In the genomic region with DNA sequence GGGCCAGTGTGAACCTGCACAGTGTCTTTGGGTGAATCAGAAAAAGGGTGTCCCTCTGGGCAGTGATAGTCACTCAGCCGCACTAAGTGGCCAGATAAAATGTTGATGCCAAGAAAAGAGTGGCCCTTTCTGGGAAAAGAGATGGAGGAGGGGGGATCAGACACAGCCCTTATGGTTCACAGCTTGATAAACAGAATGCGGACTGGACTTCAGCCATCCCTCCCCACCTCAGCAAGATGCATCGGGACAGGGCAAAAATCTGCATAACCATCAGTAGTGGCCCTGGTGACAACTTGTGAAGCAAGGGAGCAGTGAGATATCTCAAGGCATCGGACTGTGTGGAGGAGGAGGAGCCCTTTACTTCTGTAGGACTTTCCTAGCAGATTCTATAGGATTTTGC, we compare ENCODE assay signal across 16 cellular contexts.
DNase-seq lines count a peak whose midpoint lies in the region; ATAC-seq lines count a peak whose summit lies in the region.
"Had no signal": no experiment of that assay in that cellular context is flagged by ENCODE, and none has a peak within 500 bp of the region (broad histone marks: within the 10 kb centered on the region; RNA-seq: fewer than 3 reads in every experiment).

No MANE protein-coding gene starts in this region.

- H3K4me1 Mint-ChIP-seq in activated CD4-positive, alpha-beta T cell treated with anti-CD3 and anti-CD28 coated beads for 36 hours = no peaks in the 10 kb centered on the region
- H3K4me1 Mint-ChIP-seq: CD14-positive monocyte; CD4-positive, alpha-beta memory T cell had no signal

- H3K79me1 ChIP-seq in neuronal stem cell (ENCODE audit: low read depth, low read length) = no peaks in the 10 kb centered on the region

- no peak overlapping the region for H4K91ac ChIP-seq in neuronal stem cell (ENCODE audit: low read depth, low read length, poor library complexity)

- peak; percentile 17 for DNase-seq in OCI-M1 (lab: John Stamatoyannopoulos, UW)
- peak; percentile 35 for DNase-seq in cerebellum (ENCODE audit: low spot score)
- DNase-seq in neuronal stem cell (ENCODE audit: low spot score) = no peak
- no peak for DNase-seq in NCI-H187 (lab: John Stamatoyannopoulos, UW)
- no peak for DNase-seq in activated CD4-positive, alpha-beta T cell treated with anti-CD3 and anti-CD28 coated beads for 36 hours
- DNase-seq: ACHN; BE2C; CD4-positive, alpha-beta memory T cell; H7; HFFc6 had no signal

- no peak overlapping the region for H3K4me3 Mint-ChIP-seq in activated CD4-positive, alpha-beta T cell treated with anti-CD3 and anti-CD28 coated beads for 36 hours
- H3K4me3 Mint-ChIP-seq: CD14-positive monocyte; CD4-positive, alpha-beta memory T cell; GM23338; HFFc6 had no signal

- no peaks in the 10 kb centered on the region for H3K9me3 Mint-ChIP-seq in activated CD4-positive, alpha-beta T cell treated with anti-CD3 and anti-CD28 coated beads for 36 hours (ENCODE audit: low read depth)
- H3K9me3 Mint-ChIP-seq: CD4-positive, alpha-beta memory T cell; GM23338 had no signal

- no peak overlapping the region for H3K4me2 ChIP-seq in neuronal stem cell (ENCODE audit: insufficient read depth, low read length, poor library complexity, severe bottlenecking)
- H3K4me2 ChIP-seq: GM23338, KMS-11 had no signal

- H3K23ac ChIP-seq in neuronal stem cell (ENCODE audit: low read depth, low read length, poor library complexity) = no peak overlapping the region

- H3K27me3 Mint-ChIP-seq in activated CD4-positive, alpha-beta T cell treated with anti-CD3 and anti-CD28 coated beads for 36 hours = peaks cover 2% of the 10 kb centered on the region

- H3K4me3 ChIP-seq in neuronal stem cell (ENCODE audit: low read length in 2 of 2) = no peak overlapping the region
- H3K4me3 ChIP-seq: GM23338 had no signal

- WGBS in neuronal stem cell (ENCODE audit: extremely low coverage in 2 of 2, insufficient read length in 2 of 2, insufficient replicate concordance in 1 of 2), 2 donors = no CpG with 5 or more reads among the region's 4 CpGs

- H2BK120ac ChIP-seq in neuronal stem cell (ENCODE audit: low read depth, low read length) = no peak overlapping the region

- no peak overlapping the region for H2BK12ac ChIP-seq in neuronal stem cell (ENCODE audit: low read length)

- no peaks in the 10 kb centered on the region for H3K9me3 ChIP-seq in neuronal stem cell (replicated peaks in 1 of 2; ENCODE audit: control insufficient read depth in 2 of 2, insufficient read depth in 1 of 2, low read depth in 1 of 2, low read length in 2 of 2)
- H3K9me3 ChIP-seq: BE2C had no signal

- no peak overlapping the region for H2BK5ac ChIP-seq in neuronal stem cell (ENCODE audit: low read length)

- no peak overlapping the region for H4K8ac ChIP-seq in neuronal stem cell (ENCODE audit: low read depth, low read length)

- no peak overlapping the region for H3K4ac ChIP-seq in neuronal stem cell (ENCODE audit: low read length)

- no peak for ATAC-seq in HG02759 (IDR thresholded peaks at IDR 0.05; ENCODE audit: unreplicated experiment)
- ATAC-seq in GM19324 (IDR thresholded peaks at IDR 0.05; ENCODE audit: low FRiP score, unreplicated experiment) = no peak
- no peak for ATAC-seq in activated CD4-positive, alpha-beta T cell treated with anti-CD3 and anti-CD28 coated beads for 36 hours
- ATAC-seq: GM23338, HCT116 had no signal

- CTCF ChIA-PET in activated CD4-positive, alpha-beta T cell treated with anti-CD3 and anti-CD28 coated beads for 36 hours (lab: Charles Lee) = no interaction called here

- intact Hi-C loops in activated CD4-positive, alpha-beta T cell treated with anti-CD3 and anti-CD28 coated beads for 36 hours (cut with DNase I, micrococcal nuclease) = no loop called here

- H2AFZ ChIP-seq in neuronal stem cell (ENCODE audit: low read length) = no peak overlapping the region

- H3K27me3 ChIP-seq in neuronal stem cell (ENCODE audit: control insufficient read depth in 3 of 3, insufficient read depth in 3 of 3, low read depth in 1 of 3, low read length in 3 of 3) = no peaks in the 10 kb centered on the region
- H3K27me3 ChIP-seq: BE2C had no signal

- no peak overlapping the region for H2BK15ac ChIP-seq in neuronal stem cell (ENCODE audit: low read length)

- no peak overlapping the region for H3K27ac Mint-ChIP-seq in activated CD4-positive, alpha-beta T cell treated with anti-CD3 and anti-CD28 coated beads for 36 hours
- H3K27ac Mint-ChIP-seq: CD14-positive monocyte; CD4-positive, alpha-beta memory T cell; GM23338; HFFc6 had no signal

- H3K36me3 Mint-ChIP-seq in activated CD4-positive, alpha-beta T cell treated with anti-CD3 and anti-CD28 coated beads for 36 hours (ENCODE audit: low read depth) = no peaks in the 10 kb centered on the region
- H3K36me3 Mint-ChIP-seq: CD14-positive monocyte; CD4-positive, alpha-beta memory T cell had no signal

- no peak overlapping the region for H2AK5ac ChIP-seq in neuronal stem cell (ENCODE audit: low read depth, low read length)

- no peaks in the 10 kb centered on the region for H3K36me3 ChIP-seq in neuronal stem cell (replicated peaks in 1 of 2; ENCODE audit: control insufficient read depth in 2 of 2, insufficient read depth in 2 of 2, low read length in 2 of 2)
- H3K36me3 ChIP-seq: BE2C had no signal

- no peak overlapping the region for H3K9ac ChIP-seq in neuronal stem cell (ENCODE audit: low read depth, low read length, poor library complexity)
- H3K9ac ChIP-seq: KMS-11 had no signal

- peak overlapping the region; percentile 53 for H3K18ac ChIP-seq in neuronal stem cell (ENCODE audit: low read length)

- POLR2A ChIA-PET in activated CD4-positive, alpha-beta T cell treated with anti-CD3 and anti-CD28 coated beads for 36 hours (lab: Charles Lee) = no interaction called here

- no peak overlapping the region for H3K14ac ChIP-seq in neuronal stem cell (ENCODE audit: low read length)

- H3K27ac ChIP-seq in neuronal stem cell (replicated peaks; ENCODE audit: low read length) = no peak overlapping the region
- H3K27ac ChIP-seq: KMS-11 had no signal

- H3K4me1 ChIP-seq in neuronal stem cell (ENCODE audit: control insufficient read depth in 2 of 2, insufficient read depth in 1 of 2, low read depth in 1 of 2, low read length in 2 of 2) = peaks cover 8 to 25% of the 10 kb centered on the region in 2 donors
- H3K4me1 ChIP-seq: BE2C had no signal

Comparison
In these comparisons a context has a peak if more than half of its experiments do, and no peak if none do; other contexts are left out.
1. DNase-seq: peak in OCI-M1 (single experiment) and cerebellum (single experiment); none in neuronal stem cell (single experiment), NCI-H187 (0 of 2) and activated CD4-positive, alpha-beta T cell treated with anti-CD3 and anti-CD28 coated beads for 36 hours (single experiment).